ENCODE assay signal across 8 cellular contexts in the genomic region with DNA sequence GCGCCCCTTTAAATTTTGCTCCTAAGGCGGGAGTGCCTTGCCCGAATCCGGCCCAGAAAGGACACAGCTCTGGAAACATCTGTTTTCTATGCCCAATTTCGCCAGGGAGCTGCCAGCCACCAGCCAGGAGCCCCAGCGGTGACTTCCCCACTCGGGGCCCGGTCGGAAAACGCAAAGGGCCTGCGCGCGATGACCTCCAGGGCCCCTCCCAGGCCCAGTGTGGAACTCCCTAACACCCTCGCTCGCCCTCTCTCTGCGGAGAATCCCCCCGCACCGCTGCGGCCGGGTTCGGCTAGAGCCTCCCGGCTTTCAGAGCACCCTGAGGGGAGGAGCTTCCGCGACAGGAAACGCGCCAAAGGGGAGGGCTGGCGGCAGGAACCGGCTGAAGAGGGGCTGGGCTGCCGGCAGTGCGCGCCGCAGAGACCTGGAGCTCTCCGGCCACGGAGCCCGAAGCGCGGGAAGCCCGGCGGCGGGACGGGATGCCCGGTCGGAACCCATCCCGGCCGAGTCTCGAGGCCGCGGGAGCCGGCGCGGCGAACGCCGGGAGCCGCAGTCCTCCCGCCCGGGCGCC. TPM values are rescaled to one million over a fixed set of nuclear protein-coding genes. Genes with fewer than 3 reads are reported as not detected.
DNase-seq lines count a peak whose midpoint lies in the region; ATAC-seq and TF ChIP-seq lines count a peak whose summit lies in the region.

No MANE protein-coding gene starts in this region.

- DNase-seq in Ammon's horn (ENCODE audit: low spot score) = peak; percentile 80
- DNase-seq in NCI-H345 treated with DMSO at 0.1 percent for 48 hours (lab: John Stamatoyannopoulos, UW; ENCODE audit: unreplicated experiment) = peak; percentile 65
- peak; percentile 61 for DNase-seq in activated CD4-positive, alpha-beta T cell treated with anti-CD3 and anti-CD28 coated beads for 1 hour
- peak; percentile 89 for DNase-seq in choroid plexus epithelial cell (ENCODE audit: low read depth)
- DNase-seq in left colon = peak; percentile 90 to 91
- peak; percentile 65 to 77 for DNase-seq in stimulated activated CD4-positive, alpha-beta T cell treated with anti-CD3 and anti-CD28 coated beads, Interleukin-1b, Interleukin-23, amount 100 ng/mL, for 4 hours (ENCODE audit: low read depth in 2 of 2)

- H3K4me3 ChIP-seq in choroid plexus epithelial cell (ENCODE audit: low read depth, low read length) = peak overlapping the region; percentile 90

- ATAC-seq in GM19035 (IDR thresholded peaks at IDR 0.05; ENCODE audit: unreplicated experiment) (peak; percentile 78), HG03342 (IDR thresholded peaks at IDR 0.05; ENCODE audit: unreplicated experiment) (peak; percentile 76), left colon (peak; percentile 93)

- TF ChIP-seq CTCF in choroid plexus epithelial cell (conservative IDR thresholded peaks at IDR 0.05; ENCODE audit: low read depth, low read length) = peak; percentile 37

- intact Hi-C loops in left colon (cut with DNase I, micrococcal nuclease) = no loop called here

RNA-seq across cellular contexts. Expression of gene CLSPN, which starts 0.5 kb away (rescaled TPM):
- total RNA-seq in left colon = 1 to 10 TPM; 1.9 to 4.3 TPM

RNA-seq across cellular contexts. Expression of gene AGO4, which starts 38.5 kb away (rescaled TPM):
- total RNA-seq in left colon = 10 to 100 TPM; 10.2 to 16.2 TPM

RNA-seq across cellular contexts. Expression of gene C1orf216, which starts 50.6 kb away (rescaled TPM):
- total RNA-seq in left colon = 1 to 10 TPM; 1.9 to 3.1 TPM

Comparison
In these comparisons a context has a peak if more than half of its experiments do, and no peak if none do; other contexts are left out.
1. Peak in every context shown above with its lines: DNase-seq, ATAC-seq and H3K4me3 ChIP-seq.